Comparison of ENCODE assay signal across 32 cellular contexts in genomic region chr9:126321742-126322141, GRCh38.
"Had no signal": no experiment of that assay in that cellular context is flagged by ENCODE, and none has a peak within 500 bp of the region (broad histone marks: within the 10 kb centered on the region; RNA-seq: fewer than 3 reads in every experiment).

No MANE protein-coding gene starts in this region.

- H3K4me1 ChIP-seq: adrenal gland, breast epithelium had no signal

- H3K27me3 ChIP-seq: adrenal gland, body of pancreas, brain microvascular endothelial cell, breast epithelium had no signal

- H3K9me3 ChIP-seq: body of pancreas, breast epithelium had no signal

- ATAC-seq: activated CD8-positive, alpha-beta T cell treated with anti-CD3 and anti-CD28 coated beads for 36 hours; activated naive CD4-positive, alpha-beta T cell treated with anti-CD3 and anti-CD28 coated beads, Interleukin-2, amount 50 U/mL, for 72 hours; activated T-cell treated with anti-CD3 and anti-CD28 coated beads, Interleukin-2, amount 50 U/mL, for 4 hours; activated T-cell treated with anti-CD3 and anti-CD28 coated beads, Interleukin-2, amount 50 U/mL, for 72 hours; activated T-helper 17 cell treated with anti-CD3 and anti-CD28 coated beads, Interleukin-2, amount 50 U/mL, for 72 hours; body of pancreas had no signal

- H3K4me3 ChIP-seq: adrenal gland, body of pancreas, breast epithelium had no signal

- DNase-seq: activated B cell treated with CpG ODN at 0.5 μM for 24 hours; activated CD4-positive, alpha-beta memory T cell treated with anti-CD3 and anti-CD28 coated beads for 36 hours; activated CD4-positive, alpha-beta T cell treated with anti-CD3 and anti-CD28 coated beads for 4 hours; activated CD4-positive, alpha-beta T cell treated with anti-CD3 and anti-CD28 coated beads, Interleukin-2, amount 10 ng/mL, durations not matched to agents 24 days and 14 days; activated CD4-positive, alpha-beta T cell treated with anti-CD3 and anti-CD28 coated beads, Interleukin-2, amount 50 U/mL, for 1 hour; activated CD4-positive, alpha-beta T cell treated with anti-CD3 and anti-CD28 coated beads, Interleukin-2, amount 50 U/mL, for 4 hours; activated CD4-positive, CD25-positive, alpha-beta regulatory T cell treated with anti-CD3 and anti-CD28 coated beads, Interleukin-2, amount 50 U/mL, for 72 hours; activated CD8-positive, alpha-beta memory T cell treated with anti-CD3 and anti-CD28 coated beads, Interleukin-2, amount 50 U/mL, for 4 hours; activated CD8-positive, alpha-beta T cell treated with anti-CD3 and anti-CD28 coated beads for 36 hours; activated effector memory CD4-positive, alpha-beta T cell treated with anti-CD3 and anti-CD28 coated beads, Interleukin-2, amount 50 U/mL, for 16 hours; activated gamma-delta T cell treated with Interleukin-2 at 50 U/mL for 16 hours; activated naive CD4-positive, alpha-beta T cell; activated naive CD4-positive, alpha-beta T cell treated with anti-CD3 and anti-CD28 coated beads for 36 hours; activated naive CD4-positive, alpha-beta T cell treated with anti-CD3 and anti-CD28 coated beads, Interleukin-2, amount 50 U/mL, for 16 hours; activated naive CD8-positive, alpha-beta T cell treated with anti-CD3 and anti-CD28 coated beads for 36 hours; activated T-cell treated with anti-CD3 and anti-CD28 coated beads for 4 hours; activated T-cell treated with anti-CD3 and anti-CD28 coated beads, Interleukin-2, amount 50 U/mL, for 1 hour; activated T-cell treated with anti-CD3 and anti-CD28 coated beads, Interleukin-2, amount 50 U/mL, for 4 hours; activated T-cell treated with anti-CD3 and anti-CD28 coated beads, Interleukin-2, amount 50 U/mL, for 72 hours; adrenal gland; amniotic stem cell; aorta; body of pancreas; brain microvascular endothelial cell; central memory CD4-positive, alpha-beta T cell; T-helper 1 cell; T-helper 2 cell; T-helper 9 cell had no signal

- H3K36me3 ChIP-seq: adrenal gland, brain microvascular endothelial cell, breast epithelium had no signal

- H3K27ac ChIP-seq: adrenal gland, body of pancreas, brain microvascular endothelial cell, breast epithelium, VCaP had no signal
